Comparison of ENCODE assay signal across 22 cellular contexts in genomic region chr19:51253088-51253806, GRCh38. TPM values are rescaled to one million over a fixed set of nuclear protein-coding genes. Genes with fewer than 3 reads are reported as not detected.
DNase-seq lines count a peak whose midpoint lies in the region; ATAC-seq and TF ChIP-seq lines count a peak whose summit lies in the region.
"Had no signal": no experiment of that assay in that cellular context is flagged by ENCODE, and none has a peak within 500 bp of the region (broad histone marks: within the 10 kb centered on the region; RNA-seq: fewer than 3 reads in every experiment).

No MANE protein-coding gene starts in this region.

- ATAC-seq in activated T-cell treated with anti-CD3 and anti-CD28 coated beads, Interleukin-2, amount 50 U/mL, for 72 hours (replicated peaks in 1 of 2), result no peak
- ATAC-seq in activated T-cell treated with anti-CD3 and anti-CD28 coated beads, Interleukin-2, amount 50 U/mL, for 4 hours, result no peak
- ATAC-seq in natural killer cell (no peak), HG03521 (IDR thresholded peaks at IDR 0.05; ENCODE audit: unreplicated experiment) (no peak)
- no peak for ATAC-seq in stimulated activated naive CD8-positive, alpha-beta T cell treated with anti-CD3 and anti-CD28 coated beads, Interleukin-15, amount 100 ng/mL, for 72 hours
- ATAC-seq: CD8-positive, alpha-beta T cell had no signal

- H3K27ac Mint-ChIP-seq in activated T-cell treated with anti-CD3 and anti-CD28 coated beads, Interleukin-2, amount 50 U/mL, for 72 hours, result peak overlapping the region; percentile 94
- H3K27ac Mint-ChIP-seq in T-helper 2 cell treated with Interferon-gamma antibody and Interleukin-4, amounts not matched to agents 5 μg/mL and 100 μg/mL, for 36 hours, result peak overlapping the region; percentile 81
- H3K27ac Mint-ChIP-seq in natural killer cell, result no peak overlapping the region
- no peak overlapping the region for H3K27ac Mint-ChIP-seq in stimulated activated naive CD8-positive, alpha-beta T cell treated with anti-CD3 and anti-CD28 coated beads, Interleukin-15, amount 100 ng/mL, for 72 hours
- H3K27ac Mint-ChIP-seq: CD8-positive, alpha-beta T cell; H9; HFFc6 had no signal

- no peak for DNase-seq in activated T-cell treated with anti-CD3 and anti-CD28 coated beads, Interleukin-2, amount 50 U/mL, for 72 hours
- no peak for DNase-seq in activated T-cell treated with anti-CD3 and anti-CD28 coated beads, Interleukin-2, amount 50 U/mL, for 4 hours
- DNase-seq in GF-D8 (lab: John Stamatoyannopoulos, UW) (peak; percentile 40), natural killer cell (no peak), NOMO-1 treated with DMSO at 0.1 percent for 48 hours (lab: John Stamatoyannopoulos, UW; ENCODE audit: unreplicated experiment) (no peak)
- no peak for DNase-seq in T-helper 2 cell treated with Interferon-gamma antibody and Interleukin-4, amounts not matched to agents 5 μg/mL and 100 μg/mL, for 36 hours (ENCODE audit: low spot score)
- no peak for DNase-seq in stimulated activated naive CD8-positive, alpha-beta T cell treated with anti-CD3 and anti-CD28 coated beads, Interleukin-15, amount 100 ng/mL, for 72 hours
- DNase-seq: ACHN; CD8-positive, alpha-beta T cell; DND-41; H9; HFFc6; KG1; NCI-H1092 treated with DMSO at 0.1 percent for 48 hours; NCI-H1436 treated with DMSO at 0.1 percent for 48 hours; NCI-H1930; NCI-H2227 treated with DMSO at 0.1 percent for 48 hours; NCI-H510A; NCI-H748 treated with DMSO at 0.1 percent for 48 hours; Peyer's patch had no signal

- no peak for TF ChIP-seq CTCF in natural killer cell (IDR thresholded peaks at IDR 0.05)

- H3K4me3 Mint-ChIP-seq in activated T-cell treated with anti-CD3 and anti-CD28 coated beads, Interleukin-2, amount 50 U/mL, for 72 hours, result peak overlapping the region in 1 of 2 donors; percentile 64
- no peak overlapping the region for H3K4me3 Mint-ChIP-seq in activated T-cell treated with anti-CD3 and anti-CD28 coated beads, Interleukin-2, amount 50 U/mL, for 4 hours
- peak overlapping the region; percentile 61 for H3K4me3 Mint-ChIP-seq in T-helper 2 cell treated with Interferon-gamma antibody and Interleukin-4, amounts not matched to agents 5 μg/mL and 100 μg/mL, for 36 hours
- peak overlapping the region; percentile 47 for H3K4me3 Mint-ChIP-seq in natural killer cell
- no peak overlapping the region for H3K4me3 Mint-ChIP-seq in stimulated activated naive CD8-positive, alpha-beta T cell treated with anti-CD3 and anti-CD28 coated beads, Interleukin-15, amount 100 ng/mL, for 72 hours
- H3K4me3 Mint-ChIP-seq: CD8-positive, alpha-beta T cell; H9; HFFc6 had no signal

- H3K9me3 Mint-ChIP-seq in activated T-cell treated with anti-CD3 and anti-CD28 coated beads, Interleukin-2, amount 50 U/mL, for 72 hours, result no peaks in the 10 kb centered on the region
- no peaks in the 10 kb centered on the region for H3K9me3 Mint-ChIP-seq in activated T-cell treated with anti-CD3 and anti-CD28 coated beads, Interleukin-2, amount 50 U/mL, for 4 hours
- peaks cover 4% of the 10 kb centered on the region for H3K9me3 Mint-ChIP-seq in T-helper 2 cell treated with Interferon-gamma antibody and Interleukin-4, amounts not matched to agents 5 μg/mL and 100 μg/mL, for 36 hours
- no peaks in the 10 kb centered on the region for H3K9me3 Mint-ChIP-seq in natural killer cell
- H3K9me3 Mint-ChIP-seq in stimulated activated naive CD8-positive, alpha-beta T cell treated with anti-CD3 and anti-CD28 coated beads, Interleukin-15, amount 100 ng/mL, for 72 hours, result no peaks in the 10 kb centered on the region
- H3K9me3 Mint-ChIP-seq: CD8-positive, alpha-beta T cell had no signal

- peaks cover 29% of the 10 kb centered on the region for H3K4me1 Mint-ChIP-seq in activated T-cell treated with anti-CD3 and anti-CD28 coated beads, Interleukin-2, amount 50 U/mL, for 72 hours (ENCODE audit: low read depth)
- peaks cover under 1% of the 10 kb centered on the region for H3K4me1 Mint-ChIP-seq in activated T-cell treated with anti-CD3 and anti-CD28 coated beads, Interleukin-2, amount 50 U/mL, for 4 hours (ENCODE audit: low read depth)
- H3K4me1 Mint-ChIP-seq in T-helper 2 cell treated with Interferon-gamma antibody and Interleukin-4, amounts not matched to agents 5 μg/mL and 100 μg/mL, for 36 hours (ENCODE audit: low read depth), result peaks cover 66% of the 10 kb centered on the region
- peaks cover 0 to 10% of the 10 kb centered on the region in 2 donors for H3K4me1 Mint-ChIP-seq in natural killer cell
- peaks cover 15% of the 10 kb centered on the region for H3K4me1 Mint-ChIP-seq in stimulated activated naive CD8-positive, alpha-beta T cell treated with anti-CD3 and anti-CD28 coated beads, Interleukin-15, amount 100 ng/mL, for 72 hours

- H3K27me3 Mint-ChIP-seq in activated T-cell treated with anti-CD3 and anti-CD28 coated beads, Interleukin-2, amount 50 U/mL, for 72 hours (ENCODE audit: low read depth), result peaks cover 12% of the 10 kb centered on the region
- H3K27me3 Mint-ChIP-seq in activated T-cell treated with anti-CD3 and anti-CD28 coated beads, Interleukin-2, amount 50 U/mL, for 4 hours (ENCODE audit: low read depth), result peaks cover 10% of the 10 kb centered on the region
- H3K27me3 Mint-ChIP-seq in T-helper 2 cell treated with Interferon-gamma antibody and Interleukin-4, amounts not matched to agents 5 μg/mL and 100 μg/mL, for 36 hours (ENCODE audit: low read depth), result no peaks in the 10 kb centered on the region
- H3K27me3 Mint-ChIP-seq in natural killer cell (ENCODE audit: low read depth in 2 of 2), result no peaks in the 10 kb centered on the region
- peaks cover 14% of the 10 kb centered on the region for H3K27me3 Mint-ChIP-seq in stimulated activated naive CD8-positive, alpha-beta T cell treated with anti-CD3 and anti-CD28 coated beads, Interleukin-15, amount 100 ng/mL, for 72 hours

- no peaks in the 10 kb centered on the region for H3K36me3 Mint-ChIP-seq in activated T-cell treated with anti-CD3 and anti-CD28 coated beads, Interleukin-2, amount 50 U/mL, for 72 hours (ENCODE audit: insufficient read depth in 2 of 2)
- no peaks in the 10 kb centered on the region for H3K36me3 Mint-ChIP-seq in activated T-cell treated with anti-CD3 and anti-CD28 coated beads, Interleukin-2, amount 50 U/mL, for 4 hours (ENCODE audit: insufficient read depth)
- H3K36me3 Mint-ChIP-seq in T-helper 2 cell treated with Interferon-gamma antibody and Interleukin-4, amounts not matched to agents 5 μg/mL and 100 μg/mL, for 36 hours (ENCODE audit: low read depth), result peaks cover 8% of the 10 kb centered on the region
- H3K36me3 Mint-ChIP-seq in natural killer cell, result no peaks in the 10 kb centered on the region
- H3K36me3 Mint-ChIP-seq: CD8-positive, alpha-beta T cell had no signal

- intact Hi-C loops in natural killer cell (cut with micrococcal nuclease), result no loop called here

RNA-seq across cellular contexts. Expression of gene SIGLECL1, which starts 2.4 kb away (rescaled TPM):
- not detected for total RNA-seq in activated T-cell treated with anti-CD3 and anti-CD28 coated beads, Interleukin-2, amount 50 U/mL, for 72 hours
- not detected for total RNA-seq in activated T-cell treated with anti-CD3 and anti-CD28 coated beads, Interleukin-2, amount 50 U/mL, for 4 hours
- not detected for total RNA-seq in natural killer cell
- total RNA-seq: CD8-positive, alpha-beta T cell; H9; HFFc6; HT1080; Peyer's patch had no signal

RNA-seq across cellular contexts. Expression of gene CD33, which starts 28.4 kb away (rescaled TPM):
- total RNA-seq in activated T-cell treated with anti-CD3 and anti-CD28 coated beads, Interleukin-2, amount 50 U/mL, for 72 hours, result 1 to 10 TPM; 1.7 to 2.6 TPM
- total RNA-seq in activated T-cell treated with anti-CD3 and anti-CD28 coated beads, Interleukin-2, amount 50 U/mL, for 4 hours, result under 1 TPM; 0.11 to 0.51 (median 0.11) TPM
- 1 to 10 TPM; 2.3 to 6.5 (median 6.0) TPM for total RNA-seq in natural killer cell
- total RNA-seq: CD8-positive, alpha-beta T cell; HFFc6 had no signal

RNA-seq across cellular contexts. Expression of gene IGLON5, which starts 58.2 kb away (rescaled TPM):
- total RNA-seq in activated T-cell treated with anti-CD3 and anti-CD28 coated beads, Interleukin-2, amount 50 U/mL, for 72 hours, result 1 to 10 TPM in 1 of 2 donors, under 1 TPM in 1; 0.67 to 1.1 TPM
- under 1 TPM in 1 of 3 donors, not detected in 2; 0.08 TPM for total RNA-seq in activated T-cell treated with anti-CD3 and anti-CD28 coated beads, Interleukin-2, amount 50 U/mL, for 4 hours
- not detected for total RNA-seq in natural killer cell
- total RNA-seq: CD8-positive, alpha-beta T cell; HFFc6; HT1080; Peyer's patch had no signal

Comparison
In these comparisons a context has a peak if more than half of its experiments do, and no peak if none do; other contexts are left out.
1. H3K27ac Mint-ChIP-seq: peak in activated T-cell treated with anti-CD3 and anti-CD28 coated beads, Interleukin-2, amount 50 U/mL, for 72 hours (single experiment) and T-helper 2 cell treated with Interferon-gamma antibody and Interleukin-4, amounts not matched to agents 5 μg/mL and 100 μg/mL, for 36 hours (single experiment); none in natural killer cell (0 of 2) and stimulated activated naive CD8-positive, alpha-beta T cell treated with anti-CD3 and anti-CD28 coated beads, Interleukin-15, amount 100 ng/mL, for 72 hours (0 of 2).
2. H3K4me3 Mint-ChIP-seq: peak in T-helper 2 cell treated with Interferon-gamma antibody and Interleukin-4, amounts not matched to agents 5 μg/mL and 100 μg/mL, for 36 hours (single experiment) and natural killer cell (single experiment); none in activated T-cell treated with anti-CD3 and anti-CD28 coated beads, Interleukin-2, amount 50 U/mL, for 4 hours (single experiment) and stimulated activated naive CD8-positive, alpha-beta T cell treated with anti-CD3 and anti-CD28 coated beads, Interleukin-15, amount 100 ng/mL, for 72 hours (0 of 2).